In genomic region chr2:238158807-238159539, GRCh38 we compare ENCODE assay signal across 8 cellular contexts. TPM values are rescaled to one million over a fixed set of nuclear protein-coding genes. Genes with fewer than 3 reads are reported as not detected.
DNase-seq lines count a peak whose midpoint lies in the region; ATAC-seq and TF ChIP-seq lines count a peak whose summit lies in the region.

TSS of gene ERFE (plus strand) at chr2:238158970. CDS start at chr2:238159008, 38 bp downstream.

- POLR2A ChIA-PET in activated CD4-positive, alpha-beta memory T cell treated with anti-CD3 and anti-CD28 coated beads for 36 hours (lab: Charles Lee) = interaction anchor here (0.6 kb wide), 1 partner anchor 269 kb away, joined by 3 read pairs; no protein-coding TSS in a partner anchor

- peak within 1 kb of the TSS; percentile 56 for H3K4me3 Mint-ChIP-seq in activated CD4-positive, alpha-beta memory T cell treated with anti-CD3 and anti-CD28 coated beads for 36 hours
- H3K4me3 Mint-ChIP-seq in nephron (peak within 1 kb of the TSS; percentile 70 to 72 (median 72)), type B pancreatic cell (peak within 1 kb of the TSS; percentile 67)

- no peak within 1 kb of the TSS for H3K27ac Mint-ChIP-seq in activated CD4-positive, alpha-beta memory T cell treated with anti-CD3 and anti-CD28 coated beads for 36 hours
- H3K27ac Mint-ChIP-seq in nephron (peak within 1 kb of the TSS in 1 of 3 experiments; percentile 64), type B pancreatic cell (no peak within 1 kb of the TSS)

- H3K27ac ChIP-seq in 22Rv1 = no peak within 1 kb of the TSS

- peaks cover 14% of the 10 kb centered on the region for H3K27me3 Mint-ChIP-seq in activated CD4-positive, alpha-beta memory T cell treated with anti-CD3 and anti-CD28 coated beads for 36 hours
- H3K27me3 Mint-ChIP-seq in nephron (ENCODE audit: low read depth) = peaks cover 43% of the 10 kb centered on the region
- H3K27me3 Mint-ChIP-seq in type B pancreatic cell = peaks cover 38% of the 10 kb centered on the region

- H3K9me3 Mint-ChIP-seq in activated CD4-positive, alpha-beta memory T cell treated with anti-CD3 and anti-CD28 coated beads for 36 hours = peaks cover 2% of the 10 kb centered on the region
- H3K9me3 Mint-ChIP-seq in nephron = no peaks in the 10 kb centered on the region
- no peaks in the 10 kb centered on the region for H3K9me3 Mint-ChIP-seq in type B pancreatic cell

- H3K36me3 Mint-ChIP-seq in activated CD4-positive, alpha-beta memory T cell treated with anti-CD3 and anti-CD28 coated beads for 36 hours = no peaks in the 10 kb centered on the region
- H3K36me3 Mint-ChIP-seq in nephron (ENCODE audit: low read depth) (no peaks in the 10 kb centered on the region), type B pancreatic cell (no peaks in the 10 kb centered on the region)

- CTCF ChIA-PET in activated CD4-positive, alpha-beta memory T cell treated with anti-CD3 and anti-CD28 coated beads for 36 hours (lab: Charles Lee) = interaction anchor here (0.7 to 0.8 kb wide), 2 partner anchors 9 to 99 kb away, joined by 3 to 4 read pairs; no protein-coding TSS in a partner anchor

- ATAC-seq in HG02884 (IDR thresholded peaks at IDR 0.05; ENCODE audit: unreplicated experiment) = no peak

- no peak within 1 kb of the TSS for H3K4me3 ChIP-seq in GM12865 (ENCODE audit: low read depth, low read length)

- intact Hi-C loops in activated CD4-positive, alpha-beta memory T cell treated with anti-CD3 and anti-CD28 coated beads for 36 hours (cut with micrococcal nuclease) = loop anchor here (2.0 kb wide), 1 partner anchor 104 kb away; no protein-coding TSS in a partner anchor

- TF ChIP-seq POLR2A in erythroblast (IDR thresholded peaks at IDR 0.05; ENCODE audit: low read length) = no peak

- peaks cover 6% of the 10 kb centered on the region for H3K4me1 Mint-ChIP-seq in activated CD4-positive, alpha-beta memory T cell treated with anti-CD3 and anti-CD28 coated beads for 36 hours (ENCODE audit: low read depth)
- peaks cover 18% of the 10 kb centered on the region for H3K4me1 Mint-ChIP-seq in nephron
- H3K4me1 Mint-ChIP-seq in type B pancreatic cell (ENCODE audit: unreplicated experiment) = peaks cover 8% of the 10 kb centered on the region

- TF ChIP-seq CTCF in 22Rv1 (IDR thresholded peaks at IDR 0.05) = peak; percentile 78
- peak; percentile 29 for TF ChIP-seq CTCF in GM12865 (IDR thresholded peaks at IDR 0.05; ENCODE audit: insufficient read depth, low read depth, low read length, missing control alignments)
- TF ChIP-seq CTCF in nephron (IDR thresholded peaks at IDR 0.05; ENCODE audit: unreplicated experiment in 3 of 3) = peak; percentile 39 to 65 (median 64)
- peak; percentile 76 for TF ChIP-seq CTCF in type B pancreatic cell (conservative IDR thresholded peaks at IDR 0.05)

- peak; percentile 40 for DNase-seq in GM12865 (ENCODE audit: low read depth)
- peak; percentile 68 for DNase-seq in NAMALWA (ENCODE audit: low spot score)
- DNase-seq in activated CD4-positive, alpha-beta memory T cell treated with anti-CD3 and anti-CD28 coated beads for 36 hours = peak; percentile 67
- DNase-seq in erythroblast (lab: John Stamatoyannopoulos, UW) = peak; percentile 80 to 88
- no peak for DNase-seq in type B pancreatic cell (ENCODE audit: extremely low spot score, unreplicated experiment)

RNA-seq across cellular contexts. Expression of gene ERFE, which starts in this region (rescaled TPM):
- total RNA-seq in activated CD4-positive, alpha-beta memory T cell treated with anti-CD3 and anti-CD28 coated beads for 36 hours = not detected
- total RNA-seq in type B pancreatic cell (ENCODE audit: low replicate concordance) = 0.29 and 3.8 TPM in 2 replicates

Comparison
In these comparisons a context has a peak if more than half of its experiments do, and no peak if none do; other contexts are left out.
1. Peak in DNase-seq in activated CD4-positive, alpha-beta memory T cell treated with anti-CD3 and anti-CD28 coated beads for 36 hours; RNA of the gene not detected or under 1 TPM.